In genomic region chr18:32803571-32803970, GRCh38 we compare ENCODE assay signal across 1 cellular context.
TF ChIP-seq lines count a peak whose summit lies in the region.

No MANE protein-coding gene starts in this region.

TF ChIP-seq in HepG2, 621 proteins besides CTCF, POLR2A, EP300 and RAD21 (continued from another document and continues in another):
- TF ChIP-seq NFAT5 (CRISPR knock-in tag; IDR thresholded peaks at IDR 0.05) = no peak
- no peak for TF ChIP-seq NFKB2 (CRISPR knock-in tag; IDR thresholded peaks at IDR 0.05; ENCODE audit: borderline replicate concordance)
- TF ChIP-seq ZFAT (CRISPR knock-in tag; conservative IDR thresholded peaks at IDR 0.05) = no peak
- peak; percentile 97 for TF ChIP-seq MED13 (CRISPR knock-in tag; IDR thresholded peaks at IDR 0.05)
- no peak for TF ChIP-seq ZSCAN9 (CRISPR knock-in tag; IDR thresholded peaks at IDR 0.05; ENCODE audit: borderline replicate concordance)
- no peak for TF ChIP-seq ZNF17 (CRISPR knock-in tag; IDR thresholded peaks at IDR 0.05)
- TF ChIP-seq ZNF292 (CRISPR knock-in tag; IDR thresholded peaks at IDR 0.05; ENCODE audit: borderline replicate concordance, low read depth) = peak; percentile 52; the same call in 1 of the 2 replicates
- TF ChIP-seq MAZ (IDR thresholded peaks at IDR 0.05; ENCODE audit: borderline replicate concordance, low read depth, low read length) = no peak; the same call in 1 of the 2 replicates
- TF ChIP-seq MAZ (CRISPR knock-in tag; IDR thresholded peaks at IDR 0.05; ENCODE audit: low read depth) = no peak
- TF ChIP-seq ZFX (CRISPR knock-in tag; IDR thresholded peaks at IDR 0.05; ENCODE audit: low read depth) = peak; percentile 41; the same call in 1 of the 2 replicates
- TF ChIP-seq NFE2 (CRISPR knock-in tag; IDR thresholded peaks at IDR 0.05) = no peak
- TF ChIP-seq ZNF414 (CRISPR knock-in tag; IDR thresholded peaks at IDR 0.05) = 0 out of 2 replicates have a peak, but pooled peaks have one; percentile 37
- 0 out of 2 replicates have a peak, but pooled peaks have one; percentile 50 for TF ChIP-seq TGIF2 (CRISPR knock-in tag; IDR thresholded peaks at IDR 0.05)
- no peak for TF ChIP-seq HHEX (CRISPR knock-in tag; IDR thresholded peaks at IDR 0.05)
- no peak for TF ChIP-seq RARG (CRISPR knock-in tag; IDR thresholded peaks at IDR 0.05; ENCODE audit: low read depth)
- peak; percentile 90 for TF ChIP-seq AHDC1 (CRISPR knock-in tag; IDR thresholded peaks at IDR 0.05; ENCODE audit: borderline replicate concordance)
- no peak for TF ChIP-seq ZNF770 (CRISPR knock-in tag; IDR thresholded peaks at IDR 0.05)
- no peak for TF ChIP-seq KDM1A (CRISPR knock-in tag; IDR thresholded peaks at IDR 0.05)
- peak; percentile 73; the same call in 1 of the 2 replicates for TF ChIP-seq MEF2D (CRISPR knock-in tag; IDR thresholded peaks at IDR 0.05)
- TF ChIP-seq SRSF9 (IDR thresholded peaks at IDR 0.05; ENCODE audit: borderline replicate concordance, insufficient read depth, low read depth, low read length, poor library complexity, severe bottlenecking) = no peak
- TF ChIP-seq CC2D1A (CRISPR knock-in tag; IDR thresholded peaks at IDR 0.05) = no peak
- TF ChIP-seq ELF4 (CRISPR knock-in tag; IDR thresholded peaks at IDR 0.05; ENCODE audit: borderline replicate concordance) = no peak
- no peak; the same call in 1 of the 2 replicates for TF ChIP-seq ZBTB39 (CRISPR knock-in tag; IDR thresholded peaks at IDR 0.05)
- TF ChIP-seq KLF9 (CRISPR knock-in tag; IDR thresholded peaks at IDR 0.05; ENCODE audit: low read depth) = no peak
- TF ChIP-seq ZNF558 (CRISPR knock-in tag; IDR thresholded peaks at IDR 0.05; ENCODE audit: borderline replicate concordance) = 0 out of 2 replicates have a peak, but pooled peaks have one; percentile 12
- no peak for TF ChIP-seq SMARCC2 (IDR thresholded peaks at IDR 0.05)
- no peak for TF ChIP-seq SOX6 (IDR thresholded peaks at IDR 0.05)
- TF ChIP-seq SOX6 (CRISPR knock-in tag; IDR thresholded peaks at IDR 0.05) = peak; percentile 98
- no peak for TF ChIP-seq ZNF891 (CRISPR knock-in tag; IDR thresholded peaks at IDR 0.05)
- TF ChIP-seq RXRA (CRISPR knock-in tag; IDR thresholded peaks at IDR 0.05) = peak; percentile 91; the same call in 1 of the 2 replicates
- TF ChIP-seq ZNF772 (CRISPR knock-in tag; IDR thresholded peaks at IDR 0.05) = 0 out of 2 replicates have a peak, but pooled peaks have one; percentile 31
- no peak for TF ChIP-seq NFE2L1 (CRISPR knock-in tag; IDR thresholded peaks at IDR 0.05; ENCODE audit: borderline replicate concordance)
- no peak for TF ChIP-seq CCAR2 (optimal IDR thresholded peaks at IDR 0.05; ENCODE audit: low read depth, low read length)
- TF ChIP-seq REPIN1 (CRISPR knock-in tag; IDR thresholded peaks at IDR 0.05; ENCODE audit: borderline replicate concordance, low read depth) = peak; percentile 43; the same call in 1 of the 2 replicates
- TF ChIP-seq SMC3 (IDR thresholded peaks at IDR 0.05; ENCODE audit: low read length) = no peak
- TF ChIP-seq PTBP1 (IDR thresholded peaks at IDR 0.05; ENCODE audit: low read depth, low read length, poor library complexity, severe bottlenecking) = no peak
- TF ChIP-seq CBFB (CRISPR knock-in tag; IDR thresholded peaks at IDR 0.05) = peak; percentile 75; the same call in 1 of the 2 replicates
- 0 out of 2 replicates have a peak, but pooled peaks have one; percentile 13 for TF ChIP-seq ZKSCAN1 (IDR thresholded peaks at IDR 0.05; ENCODE audit: low read length)
- TF ChIP-seq HES4 (CRISPR knock-in tag; IDR thresholded peaks at IDR 0.05; ENCODE audit: borderline replicate concordance) = no peak
- no peak for TF ChIP-seq SP4 (CRISPR knock-in tag; IDR thresholded peaks at IDR 0.05)
- TF ChIP-seq POLR2G (IDR thresholded peaks at IDR 0.05; ENCODE audit: low read depth, low read length) = peak; percentile 77
- TF ChIP-seq YY1 (IDR thresholded peaks at IDR 0.05; ENCODE audit: insufficient read depth, insufficient replicate concordance, low read depth, low read length) = peak; percentile 92
- no peak for TF ChIP-seq ZNF720 (CRISPR knock-in tag; IDR thresholded peaks at IDR 0.05)
- no peak for TF ChIP-seq NAIF1 (CRISPR knock-in tag; IDR thresholded peaks at IDR 0.05; ENCODE audit: borderline replicate concordance)
- TF ChIP-seq NFKBIZ (CRISPR knock-in tag; IDR thresholded peaks at IDR 0.05) = peak; percentile 69; the same call in 1 of the 2 replicates
- no peak for TF ChIP-seq ZNF598 (CRISPR knock-in tag; IDR thresholded peaks at IDR 0.05; ENCODE audit: borderline replicate concordance)
- no peak for TF ChIP-seq ZNF543 (CRISPR knock-in tag; IDR thresholded peaks at IDR 0.05)
- TF ChIP-seq ZNF350 (CRISPR knock-in tag; IDR thresholded peaks at IDR 0.05; ENCODE audit: borderline replicate concordance, low read depth) = no peak
- peak; percentile 52; the same call in 1 of the 2 replicates for TF ChIP-seq KDM5A (IDR thresholded peaks at IDR 0.05; ENCODE audit: borderline replicate concordance, low read length)
- TF ChIP-seq TBL1XR1 (IDR thresholded peaks at IDR 0.05; ENCODE audit: borderline replicate concordance, low read length, partially characterized antibody) = peak; percentile 16
- TF ChIP-seq ZNF337 (CRISPR knock-in tag; IDR thresholded peaks at IDR 0.05; ENCODE audit: borderline replicate concordance, low read depth) = no peak
